In the genomic region with DNA sequence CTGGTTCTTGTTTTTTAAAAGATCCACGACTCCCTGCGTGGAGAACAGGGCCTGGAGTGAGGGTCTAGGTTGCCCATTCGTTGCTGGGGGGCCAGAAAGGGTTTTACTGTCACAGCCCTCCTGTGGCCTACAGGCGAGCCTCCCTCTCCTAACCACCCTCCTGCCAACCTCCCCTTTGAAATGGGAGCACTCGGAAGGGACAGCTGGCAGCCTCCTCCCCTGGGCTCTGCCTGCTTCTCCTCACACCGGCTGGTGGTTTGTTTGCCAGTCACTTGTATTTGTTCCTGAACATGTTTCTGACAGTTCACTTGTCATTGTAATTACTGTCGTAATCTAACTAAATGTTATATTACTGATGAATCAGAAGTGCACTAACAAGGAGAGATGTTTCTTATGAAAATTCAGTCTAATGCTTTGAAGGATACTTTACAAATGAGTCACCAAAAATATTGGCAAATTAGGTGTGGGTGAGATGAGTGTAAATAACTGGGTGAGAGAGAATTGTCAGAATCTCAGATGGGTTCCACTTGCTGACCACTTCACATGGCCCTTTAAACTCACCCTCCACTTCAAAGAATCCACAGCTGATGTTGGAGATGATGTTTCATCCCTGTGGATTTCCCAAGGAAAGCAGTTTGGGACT, we compare ENCODE assay signal across 15 cellular contexts. TPM values are rescaled to one million over a fixed set of nuclear protein-coding genes. Genes with fewer than 3 reads are reported as not detected.
DNase-seq lines count a peak whose midpoint lies in the region; ATAC-seq and TF ChIP-seq lines count a peak whose summit lies in the region.
"Had no signal": no experiment of that assay in that cellular context is flagged by ENCODE, and none has a peak within 500 bp of the region (broad histone marks: within the 10 kb centered on the region; RNA-seq: fewer than 3 reads in every experiment).

No MANE protein-coding gene starts in this region.

- peak overlapping the region in 2 of 5 experiments; percentile 1 to 23 for H3K4me3 Mint-ChIP-seq in brain
- H3K4me3 Mint-ChIP-seq in stimulated activated naive CD8-positive, alpha-beta T cell treated with anti-CD3 and anti-CD28 coated beads, Interleukin-15, amount 100 ng/mL, for 72 hours = no peak overlapping the region
- H3K4me3 Mint-ChIP-seq: activated CD8-positive, alpha-beta T cell treated with anti-CD3 and anti-CD28 coated beads, Interleukin-2, amount 10 ng/mL, durations not matched to agents 7 days and 5 days had no signal

- H3K9me3 ChIP-seq in BLaER1 = no peaks in the 10 kb centered on the region
- H3K9me3 ChIP-seq: left lung, psoas muscle, SJCRH30, thoracic aorta had no signal

- no peaks in the 10 kb centered on the region for H3K36me3 Mint-ChIP-seq in brain

- H3K9me3 Mint-ChIP-seq in brain = no peaks in the 10 kb centered on the region
- no peaks in the 10 kb centered on the region for H3K9me3 Mint-ChIP-seq in stimulated activated naive CD8-positive, alpha-beta T cell treated with anti-CD3 and anti-CD28 coated beads, Interleukin-15, amount 100 ng/mL, for 72 hours
- H3K9me3 Mint-ChIP-seq: activated T-helper 2 cell treated with anti-CD3 and anti-CD28 coated beads, Interferon-gamma antibody, Interleukin-2, Interleukin-4, amounts not matched to agents 10 μg/mL and 5 μg/mL and 100 μg/mL, durations not matched to agents 14 hours and 24 hours and 36 hours had no signal

- no peak overlapping the region for H3K27ac ChIP-seq in BLaER1
- H3K27ac ChIP-seq: left lung, psoas muscle, SJCRH30, thoracic aorta had no signal

- 0 out of 2 replicates have a peak overlapping the region, but pooled peaks have one; percentile 7 for H3K4me2 ChIP-seq in BLaER1

- TF ChIP-seq CTCF in brain (conservative IDR thresholded peaks at IDR 0.05) = no peak

- no peak overlapping the region for H3K9ac ChIP-seq in BLaER1

- H3K4me1 Mint-ChIP-seq in brain = peaks cover 22% of the 10 kb centered on the region
- H3K4me1 Mint-ChIP-seq in stimulated activated naive CD8-positive, alpha-beta T cell treated with anti-CD3 and anti-CD28 coated beads, Interleukin-15, amount 100 ng/mL, for 72 hours = no peaks in the 10 kb centered on the region

- no peaks in the 10 kb centered on the region for H3K36me3 ChIP-seq in BLaER1
- H3K36me3 ChIP-seq: left lung, SJCRH30, thoracic aorta had no signal

- DNase-seq in NCI-H1092 (lab: John Stamatoyannopoulos, UW) (peak; percentile 48), NCI-H446 (lab: John Stamatoyannopoulos, UW) (peak; percentile 12 to 67), SIG-M5 treated with dmso at 0.1 percent for 504 hours (lab: John Stamatoyannopoulos, UW; ENCODE audit: unreplicated experiment) (no peak)
- no peak for DNase-seq in stimulated activated CD4-positive, alpha-beta T cell treated with anti-CD3 and anti-CD28 coated beads, Interleukin-4, amount 100 ng/mL, for 1 hour
- no peak for DNase-seq in stimulated activated naive CD8-positive, alpha-beta T cell treated with anti-CD3 and anti-CD28 coated beads, Interleukin-15, amount 100 ng/mL, for 72 hours
- DNase-seq: activated CD8-positive, alpha-beta T cell treated with anti-CD3 and anti-CD28 coated beads, Interleukin-2, amount 10 ng/mL, durations not matched to agents 7 days and 5 days; left lung; NK-92 treated with Interleukin-12 subunit alpha and Interleukin-12 subunit beta, amount 100 ng/mL, for 24 hours; psoas muscle; SJCRH30 had no signal

- H4K20me1 ChIP-seq in BLaER1 = no peaks in the 10 kb centered on the region

- no peak overlapping the region for H3K4me3 ChIP-seq in BLaER1
- H3K4me3 ChIP-seq: left lung, psoas muscle, SJCRH30, thoracic aorta had no signal

- no peaks in the 10 kb centered on the region for H3K4me1 ChIP-seq in BLaER1
- H3K4me1 ChIP-seq: left lung, psoas muscle, SJCRH30 had no signal

- H3K27ac Mint-ChIP-seq in brain = peak overlapping the region in 4 of 5 experiments; percentile 24 to 89 (median 68)
- H3K27ac Mint-ChIP-seq in stimulated activated naive CD8-positive, alpha-beta T cell treated with anti-CD3 and anti-CD28 coated beads, Interleukin-15, amount 100 ng/mL, for 72 hours = no peak overlapping the region
- H3K27ac Mint-ChIP-seq: activated CD8-positive, alpha-beta T cell treated with anti-CD3 and anti-CD28 coated beads, Interleukin-2, amount 10 ng/mL, durations not matched to agents 7 days and 5 days; activated T-helper 2 cell treated with anti-CD3 and anti-CD28 coated beads, Interferon-gamma antibody, Interleukin-2, Interleukin-4, amounts not matched to agents 10 μg/mL and 5 μg/mL and 100 μg/mL, durations not matched to agents 14 hours and 24 hours and 36 hours had no signal

- H3K27me3 Mint-ChIP-seq in brain = peaks cover 8% of the 10 kb centered on the region
- no peaks in the 10 kb centered on the region for H3K27me3 Mint-ChIP-seq in stimulated activated naive CD8-positive, alpha-beta T cell treated with anti-CD3 and anti-CD28 coated beads, Interleukin-15, amount 100 ng/mL, for 72 hours

- no peak for ATAC-seq in HG02763 (IDR thresholded peaks at IDR 0.05; ENCODE audit: unreplicated experiment)
- ATAC-seq in stimulated activated naive CD8-positive, alpha-beta T cell treated with anti-CD3 and anti-CD28 coated beads, Interleukin-15, amount 100 ng/mL, for 72 hours = no peak
- ATAC-seq: activated CD8-positive, alpha-beta T cell treated with anti-CD3 and anti-CD28 coated beads, Interleukin-2, amount 10 ng/mL, durations not matched to agents 7 days and 5 days; left lung had no signal

- no peaks in the 10 kb centered on the region for H3K27me3 ChIP-seq in BLaER1

RNA-seq across cellular contexts. Expression of a gene that starts 2.7 kb away (rescaled TPM):
- polyA plus RNA-seq in brain (ENCODE audit: insufficient read depth, low read depth, low replicate concordance) = not detected
- polyA plus RNA-seq: psoas muscle had no signal

RNA-seq across cellular contexts. Expression of a gene that starts 52.4 kb away (rescaled TPM):
- 154 TPM for polyA plus RNA-seq in brain (ENCODE audit: insufficient read depth, low read depth, low replicate concordance)

RNA-seq across cellular contexts. Expression of a gene that starts 57.9 kb away (rescaled TPM):
- 4.1 TPM for polyA plus RNA-seq in brain (ENCODE audit: insufficient read depth, low read depth, low replicate concordance)

Comparison
In these comparisons a context has a peak if more than half of its experiments do, and no peak if none do; other contexts are left out.
1. DNase-seq: peak in NCI-H1092 (single experiment) and NCI-H446 (2 of 2); none in stimulated activated CD4-positive, alpha-beta T cell treated with anti-CD3 and anti-CD28 coated beads, Interleukin-4, amount 100 ng/mL, for 1 hour (single experiment), stimulated activated naive CD8-positive, alpha-beta T cell treated with anti-CD3 and anti-CD28 coated beads, Interleukin-15, amount 100 ng/mL, for 72 hours (0 of 2) and SIG-M5 treated with dmso at 0.1 percent for 504 hours (single experiment).
2. H3K27ac Mint-ChIP-seq: peak in brain (4 of 5); none in stimulated activated naive CD8-positive, alpha-beta T cell treated with anti-CD3 and anti-CD28 coated beads, Interleukin-15, amount 100 ng/mL, for 72 hours (0 of 2).